ENCODE assay signal across 34 cellular contexts in genomic region chr4:54743562-54743961, GRCh38.
"Had no signal": no experiment of that assay in that cellular context is flagged by ENCODE, and none has a peak within 500 bp of the region (broad histone marks: within the 10 kb centered on the region; RNA-seq: fewer than 3 reads in every experiment).

No MANE protein-coding gene starts in this region.

- DNase-seq: Karpas-422, Kasumi-1, MG63, MM.1S, NCI-H1048, NCI-H1092, NCI-H1092 treated with DMSO at 0.1 percent for 48 hours, NCI-H1105, NCI-H1105 treated with DMSO at 0.1 percent for 48 hours, NCI-H1417, NCI-H1417 treated with DMSO at 0.1 percent for 48 hours, NCI-H1436, NCI-H1436 treated with DMSO at 0.1 percent for 48 hours, NCI-H146, NCI-H1694, NCI-H1694 treated with DMSO at 0.1 percent for 48 hours, NCI-H187, NCI-H187 treated with DMSO at 0.1 percent for 48 hours, NCI-H1930, NCI-H2029, NCI-H2029 treated with DMSO at 0.1 percent for 48 hours, NCI-H2081, NCI-H2081 treated with DMSO at 0.1 percent for 48 hours, NCI-H2107, NCI-H2171, NCI-H2171 treated with DMSO at 0.1 percent for 48 hours, NCI-H2227 treated with DMSO at 0.1 percent for 48 hours, NCI-H226, NCI-H345, NCI-H446, NCI-H446 treated with DMSO at 0.1 percent for 48 hours, NCI-H510A, NCI-H510A treated with DMSO at 0.1 percent for 48 hours had no signal

- H3K4me3 ChIP-seq: MG63 had no signal

- H3K36me3 ChIP-seq: MG63 had no signal

- H3K9me3 ChIP-seq: MG63 had no signal

- H3K27me3 ChIP-seq: MG63 had no signal

- H3K27ac ChIP-seq: KMS-11 had no signal
